In genomic region chr7:21967500-21968099, GRCh38 we compare ENCODE assay signal across 13 cellular contexts. TPM values are rescaled to one million over a fixed set of nuclear protein-coding genes. Genes with fewer than 3 reads are reported as not detected.
DNase-seq lines count a peak whose midpoint lies in the region; ATAC-seq lines count a peak whose summit lies in the region.
"Had no signal": no experiment of that assay in that cellular context is flagged by ENCODE, and none has a peak within 500 bp of the region (broad histone marks: within the 10 kb centered on the region; RNA-seq: fewer than 3 reads in every experiment).

No MANE protein-coding gene starts in this region.

- no peak overlapping the region for H2BK15ac ChIP-seq in mesenchymal stem cell (ENCODE audit: low read depth, poor library complexity, severe bottlenecking)

- no peaks in the 10 kb centered on the region for H3K9me3 ChIP-seq in mesenchymal stem cell (ENCODE audit: control insufficient read depth, low read length)
- H3K9me3 ChIP-seq: MG63, right lobe of liver, stomach had no signal

- no peak overlapping the region for H4K8ac ChIP-seq in mesenchymal stem cell (ENCODE audit: low read length)

- no peaks in the 10 kb centered on the region for H3K36me3 Mint-ChIP-seq in activated T-helper 1 cell treated with anti-CD3 and anti-CD28 coated beads, Interleukin-12 subunit alpha, Interleukin-12 subunit beta, Interleukin-2, Interleukin-4 antibody, amounts not matched to agents 30 ng/mL and 10 ng/mL and 1 ng/mL, durations not matched to agents 14 hours and 24 hours and 36 hours (ENCODE audit: low read depth)
- no peaks in the 10 kb centered on the region for H3K36me3 Mint-ChIP-seq in activated naive CD8-positive, alpha-beta T cell treated with anti-CD3 and anti-CD28 coated beads for 36 hours
- no peaks in the 10 kb centered on the region for H3K36me3 Mint-ChIP-seq in stimulated activated naive B cell treated with anti-CD40 and anti-IgM and Interleukin-4, amounts not matched to agents 10 μg/mL and 1 μg/mL and 100 μg/mL, for 72 hours
- H3K36me3 Mint-ChIP-seq: CD14-positive monocyte had no signal

- no peak overlapping the region for H3K27ac Mint-ChIP-seq in activated T-helper 1 cell treated with anti-CD3 and anti-CD28 coated beads, Interleukin-12 subunit alpha, Interleukin-12 subunit beta, Interleukin-2, Interleukin-4 antibody, amounts not matched to agents 30 ng/mL and 10 ng/mL and 1 ng/mL, durations not matched to agents 14 hours and 24 hours and 36 hours
- H3K27ac Mint-ChIP-seq in activated naive CD8-positive, alpha-beta T cell treated with anti-CD3 and anti-CD28 coated beads for 36 hours, result peak overlapping the region; percentile 63
- peak overlapping the region; percentile 56 for H3K27ac Mint-ChIP-seq in stimulated activated naive B cell treated with anti-CD40 and anti-IgM and Interleukin-4, amounts not matched to agents 10 μg/mL and 1 μg/mL and 100 μg/mL, for 72 hours

- H3K27me3 ChIP-seq in mesenchymal stem cell (ENCODE audit: control insufficient read depth in 1 of 2, insufficient read depth in 1 of 2, low read length in 2 of 2), result peaks cover 0 to 9% of the 10 kb centered on the region in 2 experiments
- H3K27me3 ChIP-seq: MG63, right lobe of liver had no signal

- H3K23ac ChIP-seq in mesenchymal stem cell (ENCODE audit: low read length in 2 of 2), result no peak overlapping the region

- peaks cover 0 to 3% of the 10 kb centered on the region in 2 experiments for H3K36me3 ChIP-seq in mesenchymal stem cell (ENCODE audit: control insufficient read depth in 1 of 2, insufficient read depth in 2 of 2, low read depth in 1 of 2, low read length in 2 of 2)
- H3K36me3 ChIP-seq: MG63, right lobe of liver, stomach had no signal

- peak overlapping the region in 1 of 2 experiments; percentile 51 for H2BK12ac ChIP-seq in mesenchymal stem cell (ENCODE audit: low read length in 2 of 2)

- peaks cover 6% of the 10 kb centered on the region for H3K27me3 Mint-ChIP-seq in activated T-helper 1 cell treated with anti-CD3 and anti-CD28 coated beads, Interleukin-12 subunit alpha, Interleukin-12 subunit beta, Interleukin-2, Interleukin-4 antibody, amounts not matched to agents 30 ng/mL and 10 ng/mL and 1 ng/mL, durations not matched to agents 14 hours and 24 hours and 36 hours (ENCODE audit: insufficient read depth)
- no peaks in the 10 kb centered on the region for H3K27me3 Mint-ChIP-seq in activated naive CD8-positive, alpha-beta T cell treated with anti-CD3 and anti-CD28 coated beads for 36 hours
- H3K27me3 Mint-ChIP-seq in stimulated activated naive B cell treated with anti-CD40 and anti-IgM and Interleukin-4, amounts not matched to agents 10 μg/mL and 1 μg/mL and 100 μg/mL, for 72 hours, result no peaks in the 10 kb centered on the region

- no peak overlapping the region for H3K9ac ChIP-seq in mesenchymal stem cell (ENCODE audit: low read length)

- H2AFZ ChIP-seq in mesenchymal stem cell (ENCODE audit: low read depth, low read length), result no peak overlapping the region

- no peak overlapping the region for H4K91ac ChIP-seq in mesenchymal stem cell (ENCODE audit: low read length)

- H3K4me3 Mint-ChIP-seq in activated T-helper 1 cell treated with anti-CD3 and anti-CD28 coated beads, Interleukin-12 subunit alpha, Interleukin-12 subunit beta, Interleukin-2, Interleukin-4 antibody, amounts not matched to agents 30 ng/mL and 10 ng/mL and 1 ng/mL, durations not matched to agents 14 hours and 24 hours and 36 hours, result no peak overlapping the region
- peak overlapping the region; percentile 25 for H3K4me3 Mint-ChIP-seq in activated naive CD8-positive, alpha-beta T cell treated with anti-CD3 and anti-CD28 coated beads for 36 hours
- H3K4me3 Mint-ChIP-seq in stimulated activated naive B cell treated with anti-CD40 and anti-IgM and Interleukin-4, amounts not matched to agents 10 μg/mL and 1 μg/mL and 100 μg/mL, for 72 hours, result peak overlapping the region; percentile 29 to 33
- H3K4me3 Mint-ChIP-seq: CD14-positive monocyte had no signal

- peak; percentile 10 for DNase-seq in activated T-helper 1 cell treated with Interleukin-2 at 50 U/mL for 16 hours (ENCODE audit: low read depth)
- no peak for DNase-seq in activated T-helper 1 cell treated with anti-CD3 and anti-CD28 coated beads, Interleukin-12 subunit alpha, Interleukin-12 subunit beta, Interleukin-2, Interleukin-4 antibody, amounts not matched to agents 30 ng/mL and 10 ng/mL and 1 ng/mL, durations not matched to agents 14 hours and 24 hours and 36 hours (ENCODE audit: low spot score)
- peak; percentile 58 for DNase-seq in NAMALWA (ENCODE audit: low spot score)
- DNase-seq in activated naive CD8-positive, alpha-beta T cell treated with anti-CD3 and anti-CD28 coated beads for 36 hours, result peak; percentile 8
- no peak for DNase-seq in stimulated activated naive B cell treated with anti-CD40 and anti-IgM and Interleukin-4, amounts not matched to agents 10 μg/mL and 1 μg/mL and 100 μg/mL, for 72 hours
- DNase-seq in mesenchymal stem cell, result no peak
- no peak for DNase-seq in GM19238 (ENCODE audit: insufficient read length, low spot score)
- DNase-seq: left cardiac atrium, MG63, right lobe of liver, stomach had no signal

- no peak overlapping the region for H2AK5ac ChIP-seq in mesenchymal stem cell (ENCODE audit: low read length, severe bottlenecking)

- no peaks in the 10 kb centered on the region for H3K9me3 Mint-ChIP-seq in activated T-helper 1 cell treated with anti-CD3 and anti-CD28 coated beads, Interleukin-12 subunit alpha, Interleukin-12 subunit beta, Interleukin-2, Interleukin-4 antibody, amounts not matched to agents 30 ng/mL and 10 ng/mL and 1 ng/mL, durations not matched to agents 14 hours and 24 hours and 36 hours
- no peaks in the 10 kb centered on the region for H3K9me3 Mint-ChIP-seq in activated naive CD8-positive, alpha-beta T cell treated with anti-CD3 and anti-CD28 coated beads for 36 hours
- H3K9me3 Mint-ChIP-seq in stimulated activated naive B cell treated with anti-CD40 and anti-IgM and Interleukin-4, amounts not matched to agents 10 μg/mL and 1 μg/mL and 100 μg/mL, for 72 hours, result peaks cover 0 to 2% of the 10 kb centered on the region in 2 donors

- H2BK5ac ChIP-seq in mesenchymal stem cell (ENCODE audit: low read depth, low read length, poor library complexity, severe bottlenecking), result no peak overlapping the region

- no peak overlapping the region for H3K27ac ChIP-seq in mesenchymal stem cell (ENCODE audit: low read length, poor library complexity, severe bottlenecking)
- H3K27ac ChIP-seq: right lobe of liver, stomach had no signal

- no peak overlapping the region for H3K18ac ChIP-seq in mesenchymal stem cell (ENCODE audit: low read depth in 1 of 2, low read length in 2 of 2)

- WGBS in mesenchymal stem cell, result 71% methylated on average over 10 of the region's 12 CpGs

- intact Hi-C loops in activated T-helper 1 cell treated with anti-CD3 and anti-CD28 coated beads, Interleukin-12 subunit alpha, Interleukin-12 subunit beta, Interleukin-2, Interleukin-4 antibody, amounts not matched to agents 30 ng/mL and 10 ng/mL and 1 ng/mL, durations not matched to agents 14 hours and 24 hours and 36 hours (cut with micrococcal nuclease), result no loop called here

- no peak overlapping the region for H3K4me2 ChIP-seq in mesenchymal stem cell (ENCODE audit: low read length, poor library complexity, severe bottlenecking)

- no peaks in the 10 kb centered on the region for H3K79me1 ChIP-seq in mesenchymal stem cell (replicated peaks; ENCODE audit: low read length, poor library complexity, severe bottlenecking)

- H3K4me1 Mint-ChIP-seq in activated T-helper 1 cell treated with anti-CD3 and anti-CD28 coated beads, Interleukin-12 subunit alpha, Interleukin-12 subunit beta, Interleukin-2, Interleukin-4 antibody, amounts not matched to agents 30 ng/mL and 10 ng/mL and 1 ng/mL, durations not matched to agents 14 hours and 24 hours and 36 hours (ENCODE audit: low read depth), result peaks cover 6% of the 10 kb centered on the region
- H3K4me1 Mint-ChIP-seq in activated naive CD8-positive, alpha-beta T cell treated with anti-CD3 and anti-CD28 coated beads for 36 hours, result peaks cover 9% of the 10 kb centered on the region
- peaks cover 32 to 66% of the 10 kb centered on the region in 2 donors for H3K4me1 Mint-ChIP-seq in stimulated activated naive B cell treated with anti-CD40 and anti-IgM and Interleukin-4, amounts not matched to agents 10 μg/mL and 1 μg/mL and 100 μg/mL, for 72 hours

- no peak overlapping the region for H3K4ac ChIP-seq in mesenchymal stem cell (ENCODE audit: low read depth in 1 of 2, low read length in 2 of 2)

- H2BK120ac ChIP-seq in mesenchymal stem cell (ENCODE audit: low read depth, low read length), result no peak overlapping the region

- peaks cover 3% of the 10 kb centered on the region for H3K4me1 ChIP-seq in mesenchymal stem cell (ENCODE audit: control insufficient read depth, insufficient read depth, low read depth, low read length)
- H3K4me1 ChIP-seq: right lobe of liver, stomach had no signal

- no peak overlapping the region for H3K14ac ChIP-seq in mesenchymal stem cell (ENCODE audit: low read length in 2 of 2)

- ATAC-seq in stimulated activated naive B cell treated with anti-CD40 and anti-IgM and Interleukin-4, amounts not matched to agents 10 μg/mL and 1 μg/mL and 100 μg/mL, for 72 hours (replicated peaks), result peak in 1 of 2 donors; percentile 11
- no peak for ATAC-seq in HG02763 (IDR thresholded peaks at IDR 0.05; ENCODE audit: unreplicated experiment)
- ATAC-seq: left cardiac atrium, right lobe of liver had no signal

- no peak overlapping the region for H3K4me3 ChIP-seq in mesenchymal stem cell (ENCODE audit: insufficient read depth in 1 of 2, low read depth in 1 of 2, low read length in 2 of 2)
- H3K4me3 ChIP-seq: MG63, right lobe of liver, stomach had no signal

RNA-seq across cellular contexts. Expression of gene CDCA7L, which starts 21.9 kb away (rescaled TPM):
- 102 and 113 TPM in 2 replicates for total RNA-seq in activated T-helper 1 cell treated with anti-CD3 and anti-CD28 coated beads, Interleukin-12 subunit alpha, Interleukin-12 subunit beta, Interleukin-2, Interleukin-4 antibody, amounts not matched to agents 30 ng/mL and 10 ng/mL and 1 ng/mL, durations not matched to agents 14 hours and 24 hours and 36 hours
- 100 to 1,000 TPM; 123 to 128 TPM for total RNA-seq in activated naive CD8-positive, alpha-beta T cell treated with anti-CD3 and anti-CD28 coated beads for 36 hours
- polyA plus RNA-seq in mesenchymal stem cell (2013, experiment 1 of 2), result 25.6 TPM
- 25.8 TPM for polyA plus RNA-seq in mesenchymal stem cell (2013, experiment 2 of 2)

Comparison
In these comparisons a context has a peak if more than half of its experiments do, and no peak if none do; other contexts are left out.
1. DNase-seq: peak in activated T-helper 1 cell treated with Interleukin-2 at 50 U/mL for 16 hours (single experiment), NAMALWA (single experiment) and activated naive CD8-positive, alpha-beta T cell treated with anti-CD3 and anti-CD28 coated beads for 36 hours (single experiment); none in activated T-helper 1 cell treated with anti-CD3 and anti-CD28 coated beads, Interleukin-12 subunit alpha, Interleukin-12 subunit beta, Interleukin-2, Interleukin-4 antibody, amounts not matched to agents 30 ng/mL and 10 ng/mL and 1 ng/mL, durations not matched to agents 14 hours and 24 hours and 36 hours (single experiment), stimulated activated naive B cell treated with anti-CD40 and anti-IgM and Interleukin-4, amounts not matched to agents 10 μg/mL and 1 μg/mL and 100 μg/mL, for 72 hours (single experiment), mesenchymal stem cell (single experiment) and GM19238 (single experiment).